Comparison of ENCODE assay signal across 21 cellular contexts in genomic region chr1:59747469-59748014, GRCh38.
DNase-seq lines count a peak whose midpoint lies in the region; ATAC-seq, FAIRE-seq and TF ChIP-seq lines count a peak whose summit lies in the region.
"Had no signal": no experiment of that assay in that cellular context is flagged by ENCODE, and none has a peak within 500 bp of the region (broad histone marks: within the 10 kb centered on the region; RNA-seq: fewer than 3 reads in every experiment).

No MANE protein-coding gene starts in this region.

- no peaks in the 10 kb centered on the region for H3F3A ChIP-seq in PC-9 (ENCODE audit: insufficient read depth, low read depth)

- intact Hi-C loops in PC-9 (cut with micrococcal nuclease; ENCODE audit: unreplicated experiment), result no loop called here

- H3K4me1 ChIP-seq in astrocyte (ENCODE audit: insufficient read depth, low read length) (peaks cover 12% of the 10 kb centered on the region), PC-9 (replicated peaks; ENCODE audit: insufficient read depth) (peaks cover 11% of the 10 kb centered on the region)

- FAIRE-seq in astrocyte (lab: Jason Lieb, UNC), result no peak
- FAIRE-seq: G401.6, RCC 7860 had no signal

- ATAC-seq in activated CD8-positive, alpha-beta T cell treated with anti-CD3 and anti-CD28 coated beads, Interleukin-2, amount 10 ng/mL, durations not matched to agents 7 days and 5 days, result no peak
- ATAC-seq: HCT116 had no signal

- no peaks in the 10 kb centered on the region for H3K36me3 ChIP-seq in astrocyte (ENCODE audit: insufficient read depth, low read length)
- H3K36me3 ChIP-seq in PC-9 (ENCODE audit: low read depth), result no peaks in the 10 kb centered on the region

- DNase-seq in COR-L47 (lab: John Stamatoyannopoulos, UW) (peak; percentile 13), NCI-H69 (lab: John Stamatoyannopoulos, UW) (peak; percentile 91), astrocyte (ENCODE audit: low read depth) (peak; percentile 30), NCI-H2171 (lab: John Stamatoyannopoulos, UW) (no peak), PC-9 (no peak)
- DNase-seq in activated CD8-positive, alpha-beta T cell treated with anti-CD3 and anti-CD28 coated beads, Interleukin-2, amount 10 ng/mL, durations not matched to agents 7 days and 5 days, result no peak
- DNase-seq: AML-193; Calu3; CD4-positive, CD25-positive, alpha-beta regulatory T cell; DMS79 treated with DMSO at 0.1 percent for 48 hours; GM23248; MV-4-11; NCI-H1417 treated with DMSO at 0.1 percent for 48 hours; NCI-H2081 treated with DMSO at 0.1 percent for 48 hours; NCI-H345; NCI-H526 treated with DMSO at 0.1 percent for 48 hours; SHP77 had no signal

- H3K4me2 ChIP-seq in astrocyte (ENCODE audit: low read length), result no peak overlapping the region
- no peak overlapping the region for H3K4me2 ChIP-seq in PC-9

- CTCF ChIA-PET in activated CD8-positive, alpha-beta T cell treated with anti-CD3 and anti-CD28 coated beads, Interleukin-2, amount 10 ng/mL, durations not matched to agents 7 days and 5 days (lab: Charles Lee), result interaction anchor here (1.7 to 2.5 kb wide), 2 partner anchors 12 to 200 kb away, joined by 5 to 9 read pairs; no protein-coding TSS in a partner anchor
- CTCF ChIA-PET in PC-9 (lab: Charles Lee), result no interaction called here

- TF ChIP-seq CTCF in astrocyte (IDR thresholded peaks at IDR 0.05; ENCODE audit: insufficient read depth, low read depth, low read length) (no peak), nephron (IDR thresholded peaks at IDR 0.05; ENCODE audit: unreplicated experiment in 3 of 3) (no peak), PC-9 (conservative IDR thresholded peaks at IDR 0.05) (no peak)

- H3K36me3 Mint-ChIP-seq in astrocyte (ENCODE audit: low read depth, unreplicated experiment), result no peaks in the 10 kb centered on the region
- no peaks in the 10 kb centered on the region for H3K36me3 Mint-ChIP-seq in nephron (ENCODE audit: low read depth)
- H3K36me3 Mint-ChIP-seq in activated CD8-positive, alpha-beta T cell treated with anti-CD3 and anti-CD28 coated beads, Interleukin-2, amount 10 ng/mL, durations not matched to agents 7 days and 5 days (ENCODE audit: low read depth), result no peaks in the 10 kb centered on the region
- H3K36me3 Mint-ChIP-seq: CD4-positive, CD25-positive, alpha-beta regulatory T cell had no signal

- H3K4me3 ChIP-seq in astrocyte (ENCODE audit: insufficient read depth, low read depth, low read length) (no peak overlapping the region), PC-9 (no peak overlapping the region)
- H3K4me3 ChIP-seq: GM23248 had no signal

- H3K27me3 Mint-ChIP-seq in astrocyte (ENCODE audit: low read depth, unreplicated experiment) (no peaks in the 10 kb centered on the region), nephron (ENCODE audit: low read depth) (no peaks in the 10 kb centered on the region)
- H3K27me3 Mint-ChIP-seq in activated CD8-positive, alpha-beta T cell treated with anti-CD3 and anti-CD28 coated beads, Interleukin-2, amount 10 ng/mL, durations not matched to agents 7 days and 5 days (ENCODE audit: low read depth), result no peaks in the 10 kb centered on the region

- no peak overlapping the region for H3K27ac ChIP-seq in astrocyte (ENCODE audit: low read depth, low read length)
- H3K27ac ChIP-seq in PC-9, result no peak overlapping the region
- H3K27ac ChIP-seq: GM23248 had no signal

- no peaks in the 10 kb centered on the region for H3K9me2 ChIP-seq in PC-9 (ENCODE audit: insufficient read depth)

- H3K27ac Mint-ChIP-seq in astrocyte (ENCODE audit: unreplicated experiment) (no peak overlapping the region), nephron (peak overlapping the region; percentile 38 to 68 (median 51))
- no peak overlapping the region for H3K27ac Mint-ChIP-seq in activated CD8-positive, alpha-beta T cell treated with anti-CD3 and anti-CD28 coated beads, Interleukin-2, amount 10 ng/mL, durations not matched to agents 7 days and 5 days
- H3K27ac Mint-ChIP-seq: CD4-positive, CD25-positive, alpha-beta regulatory T cell had no signal

- H3K27me3 ChIP-seq in astrocyte (ENCODE audit: insufficient read depth, low read length), result no peaks in the 10 kb centered on the region
- no peaks in the 10 kb centered on the region for H3K27me3 ChIP-seq in PC-9 (ENCODE audit: insufficient read depth, low read depth)

- H2AFZ ChIP-seq in astrocyte (ENCODE audit: low read depth, low read length), result no peak overlapping the region
- H2AFZ ChIP-seq in PC-9, result no peak overlapping the region
- H2AFZ ChIP-seq: GM23248 had no signal

- H3K9me3 ChIP-seq in astrocyte (ENCODE audit: insufficient read depth, low read depth, low read length), result no peaks in the 10 kb centered on the region
- H3K9me3 ChIP-seq in PC-9 (ENCODE audit: insufficient read depth, low read depth), result no peaks in the 10 kb centered on the region

- H3K79me2 ChIP-seq in astrocyte (ENCODE audit: insufficient read depth, low read length) (no peaks in the 10 kb centered on the region), PC-9 (ENCODE audit: low read depth) (no peaks in the 10 kb centered on the region)

- POLR2A ChIA-PET in activated CD8-positive, alpha-beta T cell treated with anti-CD3 and anti-CD28 coated beads, Interleukin-2, amount 10 ng/mL, durations not matched to agents 7 days and 5 days (lab: Charles Lee), result no interaction called here
- POLR2A ChIA-PET in PC-9 (lab: Charles Lee; ENCODE audit: unreplicated experiment), result interaction anchor here (0.7 kb wide), 1 partner anchor 171 kb away, joined by 5 read pairs; no protein-coding TSS in a partner anchor

- H3K4me3 Mint-ChIP-seq in astrocyte (ENCODE audit: unreplicated experiment) (no peak overlapping the region), nephron (no peak overlapping the region)
- no peak overlapping the region for H3K4me3 Mint-ChIP-seq in activated CD8-positive, alpha-beta T cell treated with anti-CD3 and anti-CD28 coated beads, Interleukin-2, amount 10 ng/mL, durations not matched to agents 7 days and 5 days
- H3K4me3 Mint-ChIP-seq: CD4-positive, CD25-positive, alpha-beta regulatory T cell had no signal

- H4K20me1 ChIP-seq in astrocyte (ENCODE audit: insufficient read depth, low read length), result no peaks in the 10 kb centered on the region
- no peaks in the 10 kb centered on the region for H4K20me1 ChIP-seq in PC-9 (ENCODE audit: insufficient read depth)

- BruUV-seq in PC-9 (replicated peaks; lab: Mats Ljungman, UMichigan), result no TSS peak

- no peak overlapping the region for H3K9ac ChIP-seq in astrocyte (ENCODE audit: low read length)
- H3K9ac ChIP-seq: GM23248 had no signal

- H3K9me3 Mint-ChIP-seq in astrocyte (ENCODE audit: unreplicated experiment) (no peaks in the 10 kb centered on the region), nephron (no peaks in the 10 kb centered on the region)
- H3K9me3 Mint-ChIP-seq in activated CD8-positive, alpha-beta T cell treated with anti-CD3 and anti-CD28 coated beads, Interleukin-2, amount 10 ng/mL, durations not matched to agents 7 days and 5 days (ENCODE audit: insufficient read depth), result no peaks in the 10 kb centered on the region
- H3K9me3 Mint-ChIP-seq: CD4-positive, CD25-positive, alpha-beta regulatory T cell had no signal

- H3K4me1 Mint-ChIP-seq in astrocyte (ENCODE audit: low read depth, unreplicated experiment) (peaks cover 13% of the 10 kb centered on the region), nephron (peaks cover 32% of the 10 kb centered on the region)
- H3K4me1 Mint-ChIP-seq in activated CD8-positive, alpha-beta T cell treated with anti-CD3 and anti-CD28 coated beads, Interleukin-2, amount 10 ng/mL, durations not matched to agents 7 days and 5 days (ENCODE audit: low read depth), result no peaks in the 10 kb centered on the region
- H3K4me1 Mint-ChIP-seq: CD4-positive, CD25-positive, alpha-beta regulatory T cell had no signal

Comparison
In these comparisons a context has a peak if more than half of its experiments do, and no peak if none do; other contexts are left out.
1. DNase-seq: peak in COR-L47 (single experiment), NCI-H69 (single experiment) and astrocyte (single experiment); none in activated CD8-positive, alpha-beta T cell treated with anti-CD3 and anti-CD28 coated beads, Interleukin-2, amount 10 ng/mL, durations not matched to agents 7 days and 5 days (single experiment), NCI-H2171 (single experiment) and PC-9 (0 of 2).
2. H3K27ac Mint-ChIP-seq: peak in nephron (3 of 3); none in astrocyte (single experiment) and activated CD8-positive, alpha-beta T cell treated with anti-CD3 and anti-CD28 coated beads, Interleukin-2, amount 10 ng/mL, durations not matched to agents 7 days and 5 days (single experiment).